In the genomic region with DNA sequence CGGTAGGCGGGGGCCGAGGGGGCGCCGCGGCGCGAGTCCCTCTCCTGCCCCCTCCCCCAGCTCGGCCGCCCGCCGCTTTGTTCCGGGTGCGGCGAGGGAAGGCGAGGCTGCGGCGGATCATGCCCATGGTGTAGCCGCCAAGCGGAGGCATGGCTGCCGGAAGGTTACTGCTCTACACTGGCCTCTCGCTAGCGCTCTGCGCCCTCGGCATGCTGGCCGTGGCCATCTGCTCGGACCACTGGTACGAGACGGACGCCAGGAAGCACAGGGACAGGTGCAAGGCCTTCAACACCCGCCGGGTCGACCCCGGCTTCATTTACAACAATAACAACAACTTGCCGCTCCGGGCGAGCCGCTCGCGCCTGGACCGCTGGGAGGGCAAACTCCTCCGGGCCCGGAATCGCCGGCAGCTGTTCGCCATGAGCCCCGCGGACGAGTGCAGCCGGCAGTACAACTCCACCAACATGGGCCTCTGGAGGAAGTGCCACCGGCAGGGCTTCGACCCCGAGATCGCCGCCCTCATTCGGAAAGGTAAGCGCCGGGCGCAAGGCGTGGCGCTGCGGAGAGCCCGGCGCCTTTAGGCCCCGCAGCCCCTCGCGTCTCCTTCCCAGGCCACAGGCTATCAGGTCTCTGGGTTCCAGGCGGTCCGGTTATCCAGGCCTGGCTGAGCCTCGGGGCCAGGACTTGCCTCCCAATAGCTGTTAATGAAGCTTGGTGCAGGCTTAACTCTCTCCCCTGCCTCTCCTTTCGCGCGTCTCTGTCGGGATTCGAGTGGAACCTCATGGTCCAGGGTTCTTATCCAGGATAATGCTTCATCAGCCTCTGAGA, we compare ENCODE assay signal across 8 cellular contexts. TPM values are rescaled to one million over a fixed set of nuclear protein-coding genes. Genes with fewer than 3 reads are reported as not detected.
DNase-seq lines count a peak whose midpoint lies in the region; ATAC-seq, FAIRE-seq and TF ChIP-seq lines count a peak whose summit lies in the region.

No MANE protein-coding gene starts in this region.

- peak overlapping the region in 2 of 3 experiments; percentile 7 to 22 for H3K4me3 ChIP-seq in keratinocyte (ENCODE audit: control insufficient read depth in 2 of 3, extremely low read depth in 1 of 3, insufficient read depth in 2 of 3, low read depth in 1 of 3, low read length in 3 of 3)

- H3K79me2 ChIP-seq in keratinocyte (ENCODE audit: control insufficient read depth, insufficient read depth, low read length) = no peaks in the 10 kb centered on the region

- dilution Hi-C loops in keratinocyte (cut with MboI; ENCODE audit: extremely low pct_ligation_motif_present, low sequenced_read_pairs) = no loop called here

- H3K4me1 ChIP-seq in keratinocyte (ENCODE audit: control insufficient read depth, extremely low read depth, insufficient read depth, low read length) = peaks cover 13% of the 10 kb centered on the region

- peak overlapping the region; percentile 62 for H3K4me2 ChIP-seq in keratinocyte (ENCODE audit: control insufficient read depth, extremely low read depth, insufficient read depth, low read depth, low read length)

- no peak for TF ChIP-seq CTCF in keratinocyte (optimal IDR thresholded peaks at IDR 0.05 in 1 of 3, IDR thresholded peaks at IDR 0.05 in 1 of 3, conservative IDR thresholded peaks at IDR 0.05 in 1 of 3; ENCODE audit: extremely low read depth in 1 of 3, insufficient read depth in 2 of 3, low read length in 3 of 3)

- no peaks in the 10 kb centered on the region for H3K9me3 Mint-ChIP-seq in stimulated activated effector memory CD8-positive, alpha-beta T cell treated with anti-CD3 and anti-CD28 coated beads, Interleukin-12 subunit alpha, Interleukin-12 subunit beta, amount 100 ng/mL, for 72 hours

- H3K36me3 ChIP-seq in keratinocyte (ENCODE audit: control insufficient read depth in 2 of 2, extremely low read depth in 1 of 2, insufficient read depth in 2 of 2, low read length in 2 of 2) = no peaks in the 10 kb centered on the region

- H3K9me1 ChIP-seq in keratinocyte (ENCODE audit: control insufficient read depth, extremely low read depth, insufficient read depth, low read length) = no peaks in the 10 kb centered on the region

- no peak overlapping the region for H3K27ac Mint-ChIP-seq in stimulated activated effector memory CD8-positive, alpha-beta T cell treated with anti-CD3 and anti-CD28 coated beads, Interleukin-12 subunit alpha, Interleukin-12 subunit beta, amount 100 ng/mL, for 72 hours

- H3K36me3 Mint-ChIP-seq in stimulated activated effector memory CD8-positive, alpha-beta T cell treated with anti-CD3 and anti-CD28 coated beads, Interleukin-12 subunit alpha, Interleukin-12 subunit beta, amount 100 ng/mL, for 72 hours = peaks cover 8% of the 10 kb centered on the region

- H3K27me3 ChIP-seq in keratinocyte (ENCODE audit: control insufficient read depth, extremely low read depth, insufficient read depth, low read length) = peaks cover 57% of the 10 kb centered on the region

- FAIRE-seq in keratinocyte (lab: Jason Lieb, UNC) = no peak

- peak overlapping the region; percentile 53 for H2AFZ ChIP-seq in keratinocyte (ENCODE audit: control insufficient read depth, low read length)

- DNase-seq in NCI-H82 (lab: John Stamatoyannopoulos, UW) (peak; percentile 51), NCI-H82 treated with DMSO at 0.1 percent for 48 hours (lab: John Stamatoyannopoulos, UW; ENCODE audit: unreplicated experiment) (no peak), NCI-H2171 (lab: John Stamatoyannopoulos, UW) (peak; percentile 27), astrocyte of the hippocampus (ENCODE audit: low read depth, low spot score) (peak; percentile 62), keratinocyte (ENCODE audit: low read depth, low spot score) (no peak), GOT3 (lab: John Stamatoyannopoulos, UW) (no peak)
- DNase-seq in stimulated activated effector memory CD8-positive, alpha-beta T cell treated with anti-CD3 and anti-CD28 coated beads, Interleukin-12 subunit alpha, Interleukin-12 subunit beta, amount 100 ng/mL, for 72 hours (ENCODE audit: low spot score in 2 of 2) = peak; percentile 6 to 61

- no peak overlapping the region for H3K9ac ChIP-seq in keratinocyte (ENCODE audit: control insufficient read depth, extremely low read depth, insufficient read depth, low read length)

- H4K20me1 ChIP-seq in keratinocyte (ENCODE audit: control insufficient read depth, extremely low read depth, insufficient read depth, low read length) = no peaks in the 10 kb centered on the region

- no peaks in the 10 kb centered on the region for H3K9me3 ChIP-seq in keratinocyte (ENCODE audit: control insufficient read depth, low read depth, low read length)

- ATAC-seq in stimulated activated effector memory CD8-positive, alpha-beta T cell treated with anti-CD3 and anti-CD28 coated beads, Interleukin-12 subunit alpha, Interleukin-12 subunit beta, amount 100 ng/mL, for 72 hours = peak; percentile 63
- ATAC-seq in GM19467 (IDR thresholded peaks at IDR 0.05; ENCODE audit: unreplicated experiment) = no peak

- H3K4me1 Mint-ChIP-seq in stimulated activated effector memory CD8-positive, alpha-beta T cell treated with anti-CD3 and anti-CD28 coated beads, Interleukin-12 subunit alpha, Interleukin-12 subunit beta, amount 100 ng/mL, for 72 hours = peaks cover 25% of the 10 kb centered on the region

- H3K4me3 Mint-ChIP-seq in stimulated activated effector memory CD8-positive, alpha-beta T cell treated with anti-CD3 and anti-CD28 coated beads, Interleukin-12 subunit alpha, Interleukin-12 subunit beta, amount 100 ng/mL, for 72 hours = peak overlapping the region; percentile 76

- no peak overlapping the region for H3K27ac ChIP-seq in keratinocyte (ENCODE audit: control insufficient read depth, insufficient read depth, low read length)

RNA-seq across cellular contexts. Expression of a gene that starts 0.5 kb away (rescaled TPM):
- polyA plus RNA-seq in keratinocyte = 0.01 TPM in 1 of 3 replicates, not detected in the others
- polyA plus RNA-seq in keratinocyte (2011; ENCODE audit: low read depth) = not detected
- 0.01 TPM in 2 replicates for polyA plus RNA-seq in keratinocyte (2011; cell fraction: cytosol; rRNA removed)
- polyA plus RNA-seq in keratinocyte (2011; cell fraction: nucleus; rRNA removed) = 0.01 TPM in 2 replicates
- 0.04 TPM in 1 of 2 replicates, not detected in the other for polyA plus RNA-seq in keratinocyte (2012; ENCODE audit: low replicate concordance)
- polyA minus RNA-seq in keratinocyte = not detected in 3 replicates
- polyA minus RNA-seq in keratinocyte (2011; cell fraction: cytosol; rRNA and poly(A)+ RNA removed) = not detected
- 0.08 TPM in 1 of 2 replicates, not detected in the other for polyA minus RNA-seq in keratinocyte (2011; cell fraction: nucleus; rRNA and poly(A)+ RNA removed)

RNA-seq across cellular contexts. Expression of a gene that starts 59.6 kb away (rescaled TPM):
- 58.3 to 141 TPM (median 85.4 TPM) in 3 replicates for polyA plus RNA-seq in keratinocyte
- polyA plus RNA-seq in keratinocyte (2011; ENCODE audit: low read depth) = 31.2 TPM
- polyA plus RNA-seq in keratinocyte (2011; cell fraction: cytosol; rRNA removed) = 71.6 and 112 TPM in 2 replicates
- polyA plus RNA-seq in keratinocyte (2011; cell fraction: nucleus; rRNA removed) = 25.5 and 40.6 TPM in 2 replicates
- polyA plus RNA-seq in keratinocyte (2012; ENCODE audit: low replicate concordance) = 64.2 and 121 TPM in 2 replicates
- polyA minus RNA-seq in keratinocyte = 9.0 to 30.4 TPM (median 14.5 TPM) in 3 replicates
- 12.7 TPM for polyA minus RNA-seq in keratinocyte (2011; cell fraction: cytosol; rRNA and poly(A)+ RNA removed)
- polyA minus RNA-seq in keratinocyte (2011; cell fraction: nucleus; rRNA and poly(A)+ RNA removed) = 7.1 and 8.7 TPM in 2 replicates

Comparison
In these comparisons a context has a peak if more than half of its experiments do, and no peak if none do; other contexts are left out.
1. DNase-seq: peak in NCI-H82 (single experiment), NCI-H2171 (single experiment), astrocyte of the hippocampus (single experiment) and stimulated activated effector memory CD8-positive, alpha-beta T cell treated with anti-CD3 and anti-CD28 coated beads, Interleukin-12 subunit alpha, Interleukin-12 subunit beta, amount 100 ng/mL, for 72 hours (2 of 2); none in NCI-H82 treated with DMSO at 0.1 percent for 48 hours (single experiment), keratinocyte (single experiment) and GOT3 (single experiment).